In the genomic region with DNA sequence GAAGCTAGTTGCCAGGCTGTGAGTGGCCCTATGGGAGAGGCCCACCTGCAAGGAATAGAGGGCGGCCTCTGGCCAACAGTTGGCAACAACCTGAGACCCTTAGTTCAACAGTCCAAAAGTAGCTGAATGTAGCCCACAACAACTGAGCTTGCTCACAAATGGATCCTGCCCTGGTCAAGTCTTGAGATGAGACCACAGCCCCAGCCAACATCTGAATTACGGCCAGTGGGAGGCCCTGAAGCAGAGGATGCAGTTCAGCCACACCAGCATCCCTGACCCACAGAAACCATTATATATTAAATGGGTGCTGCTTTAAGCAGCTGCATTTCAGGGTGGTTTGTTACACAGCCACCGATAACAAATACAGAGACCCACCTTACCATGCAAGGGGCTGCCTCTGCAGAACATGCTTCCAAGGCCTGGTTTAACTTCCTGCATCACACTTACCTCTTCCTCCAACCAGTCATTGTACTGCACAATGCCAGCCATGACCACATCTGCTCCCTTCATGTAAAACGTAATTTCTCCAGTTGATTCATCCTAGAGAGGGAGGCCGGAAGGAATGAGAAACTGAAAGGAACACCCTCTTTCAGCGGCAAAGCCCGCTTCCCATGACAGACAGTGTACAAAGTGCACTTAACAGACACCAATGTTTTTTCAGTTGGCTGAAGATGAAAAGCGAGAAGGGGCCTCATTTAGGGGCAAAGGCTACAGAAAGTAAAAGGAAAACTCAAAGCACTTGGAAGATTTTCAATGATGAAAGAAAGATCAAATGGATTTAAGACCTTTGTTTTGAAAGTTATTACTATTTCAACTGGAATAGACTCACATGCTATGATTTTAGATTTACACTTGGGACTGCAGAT, we compare ENCODE assay signal across 1 cellular context.
A peak's percentile ranks its signal among the peaks of the same experiment; 100 is the strongest.
TF ChIP-seq lines count a peak whose summit lies in the region.

No MANE protein-coding gene starts in this region.

TF ChIP-seq in HepG2, 621 proteins besides CTCF, POLR2A, EP300 and RAD21 (continued from another document and continues in another):
- TF ChIP-seq, protein P1, sequence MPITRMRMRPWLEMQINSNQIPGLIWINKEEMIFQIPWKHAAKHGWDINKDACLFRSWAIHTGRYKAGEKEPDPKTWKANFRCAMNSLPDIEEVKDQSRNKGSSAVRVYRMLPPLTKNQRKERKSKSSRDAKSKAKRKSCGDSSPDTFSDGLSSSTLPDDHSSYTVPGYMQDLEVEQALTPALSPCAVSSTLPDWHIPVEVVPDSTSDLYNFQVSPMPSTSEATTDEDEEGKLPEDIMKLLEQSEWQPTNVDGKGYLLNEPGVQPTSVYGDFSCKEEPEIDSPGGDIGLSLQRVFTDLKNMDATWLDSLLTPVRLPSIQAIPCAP (CRISPR knock-in tag; IDR thresholded peaks at IDR 0.05; ENCODE audit: low read depth) = peak; percentile 85; the same call in 1 of the 2 replicates
- no peak for TF ChIP-seq AHR (CRISPR knock-in tag; IDR thresholded peaks at IDR 0.05)
- no peak for TF ChIP-seq SMYD3 (CRISPR knock-in tag; IDR thresholded peaks at IDR 0.05)
- TF ChIP-seq ZNF451 (CRISPR knock-in tag; IDR thresholded peaks at IDR 0.05) = no peak
- TF ChIP-seq EHMT2 (IDR thresholded peaks at IDR 0.05; ENCODE audit: borderline replicate concordance, low read depth, low read length) = peak; percentile 75; the same call in 1 of the 2 replicates
- no peak for TF ChIP-seq ZNF530 (CRISPR knock-in tag; IDR thresholded peaks at IDR 0.05; ENCODE audit: low read depth)
- TF ChIP-seq FOSL2 (CRISPR knock-in tag; IDR thresholded peaks at IDR 0.05) = peak; percentile 69
- TF ChIP-seq, protein P2, sequence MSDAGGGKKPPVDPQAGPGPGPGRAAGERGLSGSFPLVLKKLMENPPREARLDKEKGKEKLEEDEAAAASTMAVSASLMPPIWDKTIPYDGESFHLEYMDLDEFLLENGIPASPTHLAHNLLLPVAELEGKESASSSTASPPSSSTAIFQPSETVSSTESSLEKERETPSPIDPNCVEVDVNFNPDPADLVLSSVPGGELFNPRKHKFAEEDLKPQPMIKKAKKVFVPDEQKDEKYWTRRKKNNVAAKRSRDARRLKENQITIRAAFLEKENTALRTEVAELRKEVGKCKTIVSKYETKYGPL (CRISPR knock-in tag; IDR thresholded peaks at IDR 0.05) = no peak
- peak; percentile 25; the same call in 1 of the 2 replicates for TF ChIP-seq YEATS2 (CRISPR knock-in tag; IDR thresholded peaks at IDR 0.05; ENCODE audit: borderline replicate concordance)
- TF ChIP-seq, protein P3, sequence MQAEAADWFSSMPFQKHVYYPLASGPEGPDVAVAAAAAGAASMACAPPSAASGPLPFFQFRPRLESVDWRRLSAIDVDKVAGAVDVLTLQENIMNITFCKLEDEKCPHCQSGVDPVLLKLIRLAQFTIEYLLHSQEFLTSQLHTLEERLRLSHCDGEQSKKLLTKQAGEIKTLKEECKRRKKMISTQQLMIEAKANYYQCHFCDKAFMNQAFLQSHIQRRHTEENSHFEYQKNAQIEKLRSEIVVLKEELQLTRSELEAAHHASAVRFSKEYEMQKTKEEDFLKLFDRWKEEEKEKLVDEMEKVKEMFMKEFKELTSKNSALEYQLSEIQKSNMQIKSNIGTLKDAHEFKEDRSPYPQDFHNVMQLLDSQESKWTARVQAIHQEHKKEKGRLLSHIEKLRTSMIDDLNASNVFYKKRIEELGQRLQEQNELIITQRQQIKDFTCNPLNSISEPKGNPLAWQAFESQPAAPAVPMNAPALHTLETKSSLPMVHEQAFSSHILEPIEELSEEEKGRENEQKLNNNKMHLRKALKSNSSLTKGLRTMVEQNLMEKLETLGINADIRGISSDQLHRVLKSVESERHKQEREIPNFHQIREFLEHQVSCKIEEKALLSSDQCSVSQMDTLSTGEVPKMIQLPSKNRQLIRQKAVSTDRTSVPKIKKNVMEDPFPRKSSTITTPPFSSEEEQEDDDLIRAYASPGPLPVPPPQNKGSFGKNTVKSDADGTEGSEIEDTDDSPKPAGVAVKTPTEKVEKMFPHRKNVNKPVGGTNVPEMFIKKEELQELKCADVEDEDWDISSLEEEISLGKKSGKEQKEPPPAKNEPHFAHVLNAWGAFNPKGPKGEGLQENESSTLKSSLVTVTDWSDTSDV (CRISPR knock-in tag; IDR thresholded peaks at IDR 0.05) = no peak
- TF ChIP-seq SRSF4 (IDR thresholded peaks at IDR 0.05; ENCODE audit: low read depth, low read length, poor library complexity, severe bottlenecking) = no peak
- no peak for TF ChIP-seq NFE2 (CRISPR knock-in tag; IDR thresholded peaks at IDR 0.05)
- 0 out of 2 replicates have a peak, but pooled peaks have one; percentile 23 for TF ChIP-seq SAFB2 (CRISPR knock-in tag; IDR thresholded peaks at IDR 0.05; ENCODE audit: borderline replicate concordance, low read depth)
- TF ChIP-seq, protein P4, sequence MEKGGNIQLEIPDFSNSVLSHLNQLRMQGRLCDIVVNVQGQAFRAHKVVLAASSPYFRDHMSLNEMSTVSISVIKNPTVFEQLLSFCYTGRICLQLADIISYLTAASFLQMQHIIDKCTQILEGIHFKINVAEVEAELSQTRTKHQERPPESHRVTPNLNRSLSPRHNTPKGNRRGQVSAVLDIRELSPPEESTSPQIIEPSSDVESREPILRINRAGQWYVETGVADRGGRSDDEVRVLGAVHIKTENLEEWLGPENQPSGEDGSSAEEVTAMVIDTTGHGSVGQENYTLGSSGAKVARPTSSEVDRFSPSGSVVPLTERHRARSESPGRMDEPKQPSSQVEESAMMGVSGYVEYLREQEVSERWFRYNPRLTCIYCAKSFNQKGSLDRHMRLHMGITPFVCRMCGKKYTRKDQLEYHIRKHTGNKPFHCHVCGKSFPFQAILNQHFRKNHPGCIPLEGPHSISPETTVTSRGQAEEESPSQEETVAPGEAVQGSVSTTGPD (CRISPR knock-in tag; IDR thresholded peaks at IDR 0.05) = no peak
- TF ChIP-seq, protein P5, sequence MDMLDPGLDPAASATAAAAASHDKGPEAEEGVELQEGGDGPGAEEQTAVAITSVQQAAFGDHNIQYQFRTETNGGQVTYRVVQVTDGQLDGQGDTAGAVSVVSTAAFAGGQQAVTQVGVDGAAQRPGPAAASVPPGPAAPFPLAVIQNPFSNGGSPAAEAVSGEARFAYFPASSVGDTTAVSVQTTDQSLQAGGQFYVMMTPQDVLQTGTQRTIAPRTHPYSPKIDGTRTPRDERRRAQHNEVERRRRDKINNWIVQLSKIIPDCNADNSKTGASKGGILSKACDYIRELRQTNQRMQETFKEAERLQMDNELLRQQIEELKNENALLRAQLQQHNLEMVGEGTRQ (IDR thresholded peaks at IDR 0.05; ENCODE audit: low read depth, low read length) = no peak
- TF ChIP-seq, protein P5 (CRISPR knock-in tag; IDR thresholded peaks at IDR 0.05; ENCODE audit: borderline replicate concordance) = no peak
- TF ChIP-seq, protein P6, sequence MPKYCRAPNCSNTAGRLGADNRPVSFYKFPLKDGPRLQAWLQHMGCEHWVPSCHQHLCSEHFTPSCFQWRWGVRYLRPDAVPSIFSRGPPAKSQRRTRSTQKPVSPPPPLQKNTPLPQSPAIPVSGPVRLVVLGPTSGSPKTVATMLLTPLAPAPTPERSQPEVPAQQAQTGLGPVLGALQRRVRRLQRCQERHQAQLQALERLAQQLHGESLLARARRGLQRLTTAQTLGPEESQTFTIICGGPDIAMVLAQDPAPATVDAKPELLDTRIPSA (CRISPR knock-in tag; IDR thresholded peaks at IDR 0.05; ENCODE audit: borderline replicate concordance) = no peak
- TF ChIP-seq ZNF207 (IDR thresholded peaks at IDR 0.05; ENCODE audit: borderline replicate concordance) = no peak
- no peak for TF ChIP-seq RNF2 (conservative IDR thresholded peaks at IDR 0.05; ENCODE audit: low read depth)
- TF ChIP-seq ZNF446 (CRISPR knock-in tag; IDR thresholded peaks at IDR 0.05) = no peak
- TF ChIP-seq, protein P7, sequence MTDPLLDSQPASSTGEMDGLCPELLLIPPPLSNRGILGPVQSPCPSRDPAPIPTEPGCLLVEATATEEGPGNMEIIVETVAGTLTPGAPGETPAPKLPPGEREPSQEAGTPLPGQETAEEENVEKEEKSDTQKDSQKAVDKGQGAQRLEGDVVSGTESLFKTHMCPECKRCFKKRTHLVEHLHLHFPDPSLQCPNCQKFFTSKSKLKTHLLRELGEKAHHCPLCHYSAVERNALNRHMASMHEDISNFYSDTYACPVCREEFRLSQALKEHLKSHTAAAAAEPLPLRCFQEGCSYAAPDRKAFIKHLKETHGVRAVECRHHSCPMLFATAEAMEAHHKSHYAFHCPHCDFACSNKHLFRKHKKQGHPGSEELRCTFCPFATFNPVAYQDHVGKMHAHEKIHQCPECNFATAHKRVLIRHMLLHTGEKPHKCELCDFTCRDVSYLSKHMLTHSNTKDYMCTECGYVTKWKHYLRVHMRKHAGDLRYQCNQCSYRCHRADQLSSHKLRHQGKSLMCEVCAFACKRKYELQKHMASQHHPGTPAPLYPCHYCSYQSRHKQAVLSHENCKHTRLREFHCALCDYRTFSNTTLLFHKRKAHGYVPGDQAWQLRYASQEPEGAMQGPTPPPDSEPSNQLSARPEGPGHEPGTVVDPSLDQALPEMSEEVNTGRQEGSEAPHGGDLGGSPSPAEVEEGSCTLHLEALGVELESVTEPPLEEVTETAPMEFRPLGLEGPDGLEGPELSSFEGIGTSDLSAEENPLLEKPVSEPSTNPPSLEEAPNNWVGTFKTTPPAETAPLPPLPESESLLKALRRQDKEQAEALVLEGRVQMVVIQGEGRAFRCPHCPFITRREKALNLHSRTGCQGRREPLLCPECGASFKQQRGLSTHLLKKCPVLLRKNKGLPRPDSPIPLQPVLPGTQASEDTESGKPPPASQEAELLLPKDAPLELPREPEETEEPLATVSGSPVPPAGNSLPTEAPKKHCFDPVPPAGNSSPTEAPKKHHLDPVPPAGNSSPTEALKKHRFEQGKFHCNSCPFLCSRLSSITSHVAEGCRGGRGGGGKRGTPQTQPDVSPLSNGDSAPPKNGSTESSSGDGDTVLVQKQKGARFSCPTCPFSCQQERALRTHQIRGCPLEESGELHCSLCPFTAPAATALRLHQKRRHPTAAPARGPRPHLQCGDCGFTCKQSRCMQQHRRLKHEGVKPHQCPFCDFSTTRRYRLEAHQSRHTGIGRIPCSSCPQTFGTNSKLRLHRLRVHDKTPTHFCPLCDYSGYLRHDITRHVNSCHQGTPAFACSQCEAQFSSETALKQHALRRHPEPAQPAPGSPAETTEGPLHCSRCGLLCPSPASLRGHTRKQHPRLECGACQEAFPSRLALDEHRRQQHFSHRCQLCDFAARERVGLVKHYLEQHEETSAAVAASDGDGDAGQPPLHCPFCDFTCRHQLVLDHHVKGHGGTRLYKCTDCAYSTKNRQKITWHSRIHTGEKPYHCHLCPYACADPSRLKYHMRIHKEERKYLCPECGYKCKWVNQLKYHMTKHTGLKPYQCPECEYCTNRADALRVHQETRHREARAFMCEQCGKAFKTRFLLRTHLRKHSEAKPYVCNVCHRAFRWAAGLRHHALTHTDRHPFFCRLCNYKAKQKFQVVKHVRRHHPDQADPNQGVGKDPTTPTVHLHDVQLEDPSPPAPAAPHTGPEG (CRISPR knock-in tag; IDR thresholded peaks at IDR 0.05) = no peak
- TF ChIP-seq HNRNPL (IDR thresholded peaks at IDR 0.05; ENCODE audit: low read depth, low read length) = no peak
- peak; percentile 73; the same call in 1 of the 2 replicates for TF ChIP-seq PHF21A (CRISPR knock-in tag; IDR thresholded peaks at IDR 0.05)
- no peak for TF ChIP-seq PAX8 (CRISPR knock-in tag; IDR thresholded peaks at IDR 0.05; ENCODE audit: borderline replicate concordance)
- TF ChIP-seq ARNT (IDR thresholded peaks at IDR 0.05) = no peak
- TF ChIP-seq ZNF589 (CRISPR knock-in tag; conservative IDR thresholded peaks at IDR 0.05) = no peak
- TF ChIP-seq ZNF746 (CRISPR knock-in tag; IDR thresholded peaks at IDR 0.05) = no peak
- peak; percentile 79 for TF ChIP-seq FOXA3 (CRISPR knock-in tag; IDR thresholded peaks at IDR 0.05)
- TF ChIP-seq ZNF230 (CRISPR knock-in tag; IDR thresholded peaks at IDR 0.05) = no peak
- TF ChIP-seq ISL2 (CRISPR knock-in tag; IDR thresholded peaks at IDR 0.05) = peak; percentile 77
- no peak for TF ChIP-seq PCBP2 (optimal IDR thresholded peaks at IDR 0.05; ENCODE audit: low read depth, low read length, poor library complexity, severe bottlenecking)
- no peak for TF ChIP-seq GABPA (IDR thresholded peaks at IDR 0.05; ENCODE audit: low read depth, low read length)
- peak; percentile 75 for TF ChIP-seq GABPA (CRISPR knock-in tag; IDR thresholded peaks at IDR 0.05; ENCODE audit: low read depth)
- TF ChIP-seq ZNF563 (CRISPR knock-in tag; IDR thresholded peaks at IDR 0.05) = no peak
- TF ChIP-seq MIXL1 (CRISPR knock-in tag; IDR thresholded peaks at IDR 0.05) = peak; percentile 47; the same call in 1 of the 2 replicates
- TF ChIP-seq ZNF546 (CRISPR knock-in tag; conservative IDR thresholded peaks at IDR 0.05) = no peak
- peak; percentile 88 for TF ChIP-seq SOX5 (CRISPR knock-in tag; IDR thresholded peaks at IDR 0.05; ENCODE audit: borderline replicate concordance)
- no peak for TF ChIP-seq GFI1 (CRISPR knock-in tag; IDR thresholded peaks at IDR 0.05; ENCODE audit: borderline replicate concordance)
- peak; percentile 91 for TF ChIP-seq ETV5 (CRISPR knock-in tag; IDR thresholded peaks at IDR 0.05; ENCODE audit: borderline replicate concordance)
- no peak for TF ChIP-seq RBM39 (IDR thresholded peaks at IDR 0.05; ENCODE audit: low read depth, low read length, poor library complexity, severe bottlenecking)
- no peak for TF ChIP-seq ZNF777 (CRISPR knock-in tag; IDR thresholded peaks at IDR 0.05)
- TF ChIP-seq POLR2AphosphoS5 (IDR thresholded peaks at IDR 0.05; ENCODE audit: low read depth, low read length) = no peak
- TF ChIP-seq ZNF883 (CRISPR knock-in tag; IDR thresholded peaks at IDR 0.05; ENCODE audit: not compliant biosample characterization) = no peak
- TF ChIP-seq ZNF552 (CRISPR knock-in tag; IDR thresholded peaks at IDR 0.05; ENCODE audit: borderline replicate concordance) = no peak
- TF ChIP-seq ZSCAN25 (CRISPR knock-in tag; IDR thresholded peaks at IDR 0.05) = no peak
- TF ChIP-seq SYNCRIP (IDR thresholded peaks at IDR 0.05; ENCODE audit: insufficient read depth, low read depth, low read length) = no peak
- TF ChIP-seq ETV6 (CRISPR knock-in tag; conservative IDR thresholded peaks at IDR 0.05) = no peak
- TF ChIP-seq NFYB (CRISPR knock-in tag; IDR thresholded peaks at IDR 0.05) = no peak
- no peak for TF ChIP-seq ZFP82 (CRISPR knock-in tag; IDR thresholded peaks at IDR 0.05; ENCODE audit: borderline replicate concordance)
- no peak for TF ChIP-seq MAFF (IDR thresholded peaks at IDR 0.05; ENCODE audit: low read depth, low read length)
- TF ChIP-seq FOXK2 (IDR thresholded peaks at IDR 0.05) = no peak
- TF ChIP-seq ZNF776 (CRISPR knock-in tag; IDR thresholded peaks at IDR 0.05) = no peak
